8 cellular contexts compared by ENCODE assay signal in the genomic region with DNA sequence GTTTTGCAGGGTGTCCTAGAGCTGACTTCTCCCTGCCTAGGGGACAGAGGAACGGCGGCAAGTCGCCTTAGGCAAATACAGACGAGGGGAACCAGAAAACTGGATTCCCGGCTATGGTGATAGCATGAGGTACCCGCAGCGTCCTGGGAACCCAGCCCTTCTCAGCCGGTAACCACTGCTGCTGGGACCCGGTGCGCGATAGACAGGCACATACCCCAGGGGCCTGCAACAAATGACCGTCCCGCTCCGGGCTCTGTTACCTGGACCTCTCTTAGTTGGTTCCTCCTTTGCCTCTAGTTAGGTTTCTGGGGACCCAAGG. TPM values are rescaled to one million over a fixed set of nuclear protein-coding genes. Genes with fewer than 3 reads are reported as not detected.
DNase-seq lines count a peak whose midpoint lies in the region; ATAC-seq and TF ChIP-seq lines count a peak whose summit lies in the region.

No MANE protein-coding gene starts in this region.

- TF ChIP-seq CTCF in kidney epithelial cell (IDR thresholded peaks at IDR 0.05; ENCODE audit: insufficient read depth, low read length, poor library complexity, severe bottlenecking) (no peak), type B pancreatic cell (conservative IDR thresholded peaks at IDR 0.05) (peak; percentile 6)

- H3K9me3 ChIP-seq in adipocyte (ENCODE audit: control insufficient read depth, low read length) = no peaks in the 10 kb centered on the region

- peak overlapping the region; percentile 87 for H3K4me3 Mint-ChIP-seq in type B pancreatic cell

- peaks cover 80% of the 10 kb centered on the region for H3K27me3 Mint-ChIP-seq in type B pancreatic cell

- H3K9ac ChIP-seq in adipocyte (ENCODE audit: low read length) = peak overlapping the region; percentile 54

- no peaks in the 10 kb centered on the region for H3K36me3 Mint-ChIP-seq in type B pancreatic cell

- H3K27ac Mint-ChIP-seq in type B pancreatic cell = no peak overlapping the region

- no peaks in the 10 kb centered on the region for H3K9me3 Mint-ChIP-seq in type B pancreatic cell

- DNase-seq in adipocyte (ENCODE audit: low read depth) (no peak), kidney epithelial cell (ENCODE audit: low read depth) (no peak), type B pancreatic cell (ENCODE audit: extremely low spot score, unreplicated experiment) (no peak), DMS153 treated with DMSO at 0.1 percent for 48 hours (lab: John Stamatoyannopoulos, UW; ENCODE audit: unreplicated experiment) (no peak), NCI-H128 (lab: John Stamatoyannopoulos, UW; ENCODE audit: unreplicated experiment) (no peak), DMS153 (lab: John Stamatoyannopoulos, UW) (no peak)

- no peaks in the 10 kb centered on the region for H3K36me3 ChIP-seq in adipocyte (ENCODE audit: control insufficient read depth, insufficient read depth, low read length, severe bottlenecking)
- H3K36me3 ChIP-seq in kidney epithelial cell (ENCODE audit: control insufficient read depth, insufficient read depth, low read length) = no peaks in the 10 kb centered on the region

- H3K4me3 ChIP-seq in adipocyte (ENCODE audit: low read length) (peak overlapping the region; percentile 89), kidney epithelial cell (ENCODE audit: low read depth, low read length) (peak overlapping the region; percentile 70)

- peaks cover 15% of the 10 kb centered on the region for H3K4me1 Mint-ChIP-seq in type B pancreatic cell (ENCODE audit: unreplicated experiment)

- H3K4me1 ChIP-seq in adipocyte (ENCODE audit: control insufficient read depth, insufficient read depth, low read length) = peaks cover 39% of the 10 kb centered on the region

- ATAC-seq in GM19397 (IDR thresholded peaks at IDR 0.05; ENCODE audit: unreplicated experiment) (peak; percentile 4), HG03139 (IDR thresholded peaks at IDR 0.05; ENCODE audit: unreplicated experiment) (peak; percentile 8)

- no peaks in the 10 kb centered on the region for H3K27me3 ChIP-seq in adipocyte (replicated peaks; ENCODE audit: control insufficient read depth, insufficient read depth, low read length)
- no peaks in the 10 kb centered on the region for H3K27me3 ChIP-seq in kidney epithelial cell (ENCODE audit: control insufficient read depth, insufficient read depth, low read length)

RNA-seq across cellular contexts. Expression of a gene that starts 0.6 kb away (rescaled TPM):
- 70.0 and 84.9 TPM in 2 replicates for total RNA-seq in kidney epithelial cell
- 23.0 and 37.4 TPM in 2 replicates for total RNA-seq in type B pancreatic cell (ENCODE audit: low replicate concordance)
